Comparison of ENCODE assay signal across 11 cellular contexts in the genomic region with DNA sequence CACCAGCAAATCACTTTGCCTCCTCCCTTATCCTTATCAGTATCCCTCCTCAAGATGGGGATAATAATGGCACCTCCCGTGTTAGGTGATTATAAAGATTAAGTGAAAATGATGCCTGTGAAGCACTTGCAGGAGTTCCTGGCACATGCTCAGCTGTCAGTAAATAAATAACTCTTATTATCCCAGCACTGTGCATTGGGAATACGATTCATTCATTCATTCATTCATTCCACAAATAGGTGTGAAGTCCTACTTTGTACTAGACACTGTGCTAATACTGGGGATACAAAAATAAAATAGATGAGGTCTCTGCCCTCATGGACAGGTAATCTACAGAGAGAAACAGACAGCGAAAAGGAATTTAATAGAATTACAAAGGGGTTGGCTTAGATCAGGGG. TPM values are rescaled to one million over a fixed set of nuclear protein-coding genes. Genes with fewer than 3 reads are reported as not detected.
A peak's percentile ranks its signal among the peaks of the same experiment; 100 is the strongest.
DNase-seq lines count a peak whose midpoint lies in the region; ATAC-seq and TF ChIP-seq lines count a peak whose summit lies in the region.
"Had no signal": no experiment of that assay in that cellular context is flagged by ENCODE, and none has a peak within 500 bp of the region (broad histone marks: within the 10 kb centered on the region; RNA-seq: fewer than 3 reads in every experiment).

No MANE protein-coding gene starts in this region.

- no peaks in the 10 kb centered on the region for H3K9me2 ChIP-seq in Loucy (replicated peaks; ENCODE audit: low read depth, low read length)

- peaks cover 28 to 43% of the 10 kb centered on the region in 2 donors for H3K4me1 Mint-ChIP-seq in effector memory CD8-positive, alpha-beta T cell (ENCODE audit: low read depth in 2 of 2)

- peaks cover 40% of the 10 kb centered on the region for H3K4me1 ChIP-seq in Loucy (ENCODE audit: insufficient read depth, low read length, poor library complexity, severe bottlenecking)
- H3K4me1 ChIP-seq in osteoblast (ENCODE audit: insufficient read depth, low read length), result peaks cover 32% of the 10 kb centered on the region

- DNase-seq in NCI-H524 (lab: John Stamatoyannopoulos, UW) (peak; percentile 11 to 44), NCI-H524 treated with DMSO at 0.1 percent for 48 hours (lab: John Stamatoyannopoulos, UW) (no peak), osteoblast (ENCODE audit: insufficient read length, low spot score, missing footprints) (no peak), DMS79 treated with DMSO at 0.1 percent for 48 hours (lab: John Stamatoyannopoulos, UW) (no peak), amniotic stem cell (lab: John Stamatoyannopoulos, UW) (no peak)
- no peak for DNase-seq in effector memory CD8-positive, alpha-beta T cell
- DNase-seq: NCI-H1930 had no signal

- peak overlapping the region; percentile 84 to 85 for H3K4me3 Mint-ChIP-seq in effector memory CD8-positive, alpha-beta T cell

- H3K4me2 ChIP-seq in Loucy (ENCODE audit: low read depth, low read length, poor library complexity, severe bottlenecking), result peak overlapping the region; percentile 97
- H3K4me2 ChIP-seq in osteoblast (ENCODE audit: insufficient read depth, low read length), result peak overlapping the region; percentile 92

- H3K79me2 ChIP-seq in Loucy (ENCODE audit: insufficient read depth, low read length), result peaks cover 27% of the 10 kb centered on the region
- peaks cover 62% of the 10 kb centered on the region for H3K79me2 ChIP-seq in osteoblast (ENCODE audit: insufficient read depth, low read length)

- no peaks in the 10 kb centered on the region for H4K20me1 ChIP-seq in Loucy (ENCODE audit: insufficient read depth, low read length, poor library complexity, severe bottlenecking)
- peaks cover 43% of the 10 kb centered on the region for H4K20me1 ChIP-seq in osteoblast (ENCODE audit: insufficient read depth, low read length)

- no peak overlapping the region for H2AFZ ChIP-seq in Loucy (ENCODE audit: low read length)
- H2AFZ ChIP-seq in osteoblast (ENCODE audit: low read length), result no peak overlapping the region

- TF ChIP-seq CTCF in Loucy (conservative IDR thresholded peaks at IDR 0.05; ENCODE audit: low read length), result no peak
- no peak for TF ChIP-seq CTCF in osteoblast (IDR thresholded peaks at IDR 0.05; ENCODE audit: extremely low read depth, low read depth, low read length)

- H3K27ac ChIP-seq in osteoblast (ENCODE audit: low read depth, low read length), result no peak overlapping the region
- H3K27ac ChIP-seq: 22Rv1, HL-60 had no signal

- peaks cover 17% of the 10 kb centered on the region for H3K36me3 Mint-ChIP-seq in effector memory CD8-positive, alpha-beta T cell (ENCODE audit: insufficient read depth)

- H3K36me3 ChIP-seq in Loucy (ENCODE audit: insufficient read depth, low read length) (no peaks in the 10 kb centered on the region), osteoblast (ENCODE audit: insufficient read depth, low read length) (peaks cover 3% of the 10 kb centered on the region)

- H3K9me3 ChIP-seq in Loucy (ENCODE audit: insufficient read depth, low read depth, low read length) (no peaks in the 10 kb centered on the region), osteoblast (ENCODE audit: low read depth, low read length) (no peaks in the 10 kb centered on the region)

- H3K27me3 ChIP-seq in Loucy (ENCODE audit: insufficient read depth, low read length, poor library complexity, severe bottlenecking) (no peaks in the 10 kb centered on the region), osteoblast (ENCODE audit: insufficient read depth, low read length) (no peaks in the 10 kb centered on the region)

- peak overlapping the region; percentile 73 to 81 for H3K27ac Mint-ChIP-seq in effector memory CD8-positive, alpha-beta T cell

- peak overlapping the region; percentile 14 for H3K9ac ChIP-seq in Loucy (ENCODE audit: low read depth, low read length, poor library complexity, severe bottlenecking)

- H3F3A ChIP-seq in Loucy (ENCODE audit: low read depth), result no peaks in the 10 kb centered on the region

- no peaks in the 10 kb centered on the region for H3K9me3 Mint-ChIP-seq in effector memory CD8-positive, alpha-beta T cell

- H3K4me3 ChIP-seq in Loucy (ENCODE audit: low read length, poor library complexity, severe bottlenecking) (peak overlapping the region; percentile 88), osteoblast (ENCODE audit: insufficient read depth, low read length) (peak overlapping the region; percentile 90)

- ATAC-seq in effector memory CD8-positive, alpha-beta T cell (replicated peaks), result no peak
- no peak for ATAC-seq in HG02678 (IDR thresholded peaks at IDR 0.05; ENCODE audit: unreplicated experiment)

- H3K27me3 Mint-ChIP-seq in effector memory CD8-positive, alpha-beta T cell, result no peaks in the 10 kb centered on the region

RNA-seq across cellular contexts. Expression of a gene that starts 2.0 kb away (rescaled TPM):
- 40.5 and 46.6 TPM in 2 replicates for total RNA-seq in osteoblast

RNA-seq across cellular contexts. Expression of a gene that starts 25.1 kb away (rescaled TPM):
- 54.2 and 55.7 TPM in 2 replicates for total RNA-seq in osteoblast

RNA-seq across cellular contexts. Expression of a gene that starts 25.1 kb away (rescaled TPM):
- 0.59 and 0.72 TPM in 2 replicates for total RNA-seq in osteoblast

RNA-seq across cellular contexts. Expression of a gene that starts 49.4 kb away (rescaled TPM):
- total RNA-seq in osteoblast, result 121 and 125 TPM in 2 replicates

Comparison
In these comparisons a context has a peak if more than half of its experiments do, and no peak if none do; other contexts are left out.
1. DNase-seq: peak in NCI-H524 (2 of 2); none in NCI-H524 treated with DMSO at 0.1 percent for 48 hours (single experiment), effector memory CD8-positive, alpha-beta T cell (0 of 3), osteoblast (single experiment), DMS79 treated with DMSO at 0.1 percent for 48 hours (single experiment) and amniotic stem cell (single experiment).